In genomic region chr2:144012304-144012703, GRCh38 we compare ENCODE assay signal across 31 cellular contexts.
"Had no signal": no experiment of that assay in that cellular context is flagged by ENCODE, and none has a peak within 500 bp of the region (broad histone marks: within the 10 kb centered on the region; RNA-seq: fewer than 3 reads in every experiment).

No MANE protein-coding gene starts in this region.

- H3K4me3 Mint-ChIP-seq: activated B cell treated with CpG ODN at 0.5 μM for 24 hours; activated CD4-positive, alpha-beta T cell treated with anti-CD3 and anti-CD28 coated beads, Interleukin-2, amount 10 ng/mL, durations not matched to agents 24 days and 14 days; activated CD8-positive, alpha-beta memory T cell treated with anti-CD3 and anti-CD28 coated beads, Interleukin-2, amount 10 ng/mL, durations not matched to agents 7 days and 5 days; activated T-cell treated with anti-CD3 and anti-CD28 coated beads, Interleukin-2, amount 50 U/mL, for 72 hours had no signal

- H3K36me3 ChIP-seq: cardiac muscle cell, SJSA1 had no signal

- H3K27me3 ChIP-seq: body of pancreas, cardiac muscle cell, SJSA1 had no signal

- H3K4me3 ChIP-seq: body of pancreas, cardiac muscle cell, SJSA1 had no signal

- ATAC-seq: activated CD8-positive, alpha-beta memory T cell treated with anti-CD3 and anti-CD28 coated beads, Interleukin-2, amount 10 ng/mL, durations not matched to agents 7 days and 5 days; activated T-cell treated with anti-CD3 and anti-CD28 coated beads, Interleukin-2, amount 50 U/mL, for 72 hours; body of pancreas; Panc1; SK-N-SH treated with all-trans-retinoic acid at 6 μM for 48 hours had no signal

- H3K27ac ChIP-seq: body of pancreas, cardiac muscle cell, SJSA1 had no signal

- H3K9me3 ChIP-seq: body of pancreas, SJSA1 had no signal

- H3K27ac Mint-ChIP-seq: activated B cell treated with CpG ODN at 0.5 μM for 24 hours; activated CD4-positive, alpha-beta T cell treated with anti-CD3 and anti-CD28 coated beads, Interleukin-2, amount 10 ng/mL, durations not matched to agents 24 days and 14 days; activated CD8-positive, alpha-beta memory T cell treated with anti-CD3 and anti-CD28 coated beads, Interleukin-2, amount 10 ng/mL, durations not matched to agents 7 days and 5 days; activated T-cell treated with anti-CD3 and anti-CD28 coated beads, Interleukin-2, amount 50 U/mL, for 72 hours; activated T-helper 2 cell treated with anti-CD3 and anti-CD28 coated beads, Interferon-gamma antibody, Interleukin-2, Interleukin-4, amounts not matched to agents 10 μg/mL and 5 μg/mL and 100 μg/mL, durations not matched to agents 14 hours and 24 hours and 36 hours had no signal

- H3K27me3 Mint-ChIP-seq: activated B cell treated with CpG ODN at 0.5 μM for 24 hours; activated CD4-positive, alpha-beta T cell treated with anti-CD3 and anti-CD28 coated beads, Interleukin-2, amount 10 ng/mL, durations not matched to agents 24 days and 14 days; activated CD8-positive, alpha-beta memory T cell treated with anti-CD3 and anti-CD28 coated beads, Interleukin-2, amount 10 ng/mL, durations not matched to agents 7 days and 5 days had no signal

- H3K4me1 ChIP-seq: body of pancreas, SJSA1 had no signal

- DNase-seq: activated B cell treated with CpG ODN at 0.5 μM for 24 hours; activated CD4-positive, alpha-beta T cell treated with anti-CD3 and anti-CD28 coated beads for 1 hour; activated CD4-positive, alpha-beta T cell treated with anti-CD3 and anti-CD28 coated beads, Interleukin-2, amount 10 ng/mL, durations not matched to agents 24 days and 14 days; activated CD4-positive, alpha-beta T cell treated with anti-CD3 and anti-CD28 coated beads, Interleukin-2, amount 50 U/mL, for 48 hours; activated CD8-positive, alpha-beta memory T cell treated with anti-CD3 and anti-CD28 coated beads, Interleukin-2, amount 10 ng/mL, durations not matched to agents 7 days and 5 days; activated gamma-delta T cell treated with Interleukin-2 at 50 U/mL for 16 hours; activated naive CD4-positive, alpha-beta T cell treated with anti-CD3 and anti-CD28 coated beads, Interleukin-2, amount 50 U/mL, for 16 hours; activated T-cell treated with anti-CD3 and anti-CD28 coated beads for 4 hours; activated T-cell treated with anti-CD3 and anti-CD28 coated beads, Interleukin-2, amount 50 U/mL, for 72 hours; aorta; body of pancreas; Kasumi-1; KBM-7; NCI-H1092; NCI-H1417 treated with DMSO at 0.1 percent for 48 hours; NCI-H1694; NCI-H2029; NCI-H2107; NCI-H2171 treated with DMSO at 0.1 percent for 48 hours; NCI-H226; NCI-H526 treated with DMSO at 0.1 percent for 48 hours; NCI-H82; OCI-M1; Right ventricle myocardium superior; RPMI8226; SW 1271 had no signal

- H3K4me1 Mint-ChIP-seq: activated CD4-positive, alpha-beta T cell treated with anti-CD3 and anti-CD28 coated beads, Interleukin-2, amount 10 ng/mL, durations not matched to agents 24 days and 14 days; activated CD8-positive, alpha-beta memory T cell treated with anti-CD3 and anti-CD28 coated beads, Interleukin-2, amount 10 ng/mL, durations not matched to agents 7 days and 5 days had no signal

- H3K9me3 Mint-ChIP-seq: activated B cell treated with CpG ODN at 0.5 μM for 24 hours; activated CD4-positive, alpha-beta T cell treated with anti-CD3 and anti-CD28 coated beads, Interleukin-2, amount 10 ng/mL, durations not matched to agents 24 days and 14 days; activated T-cell treated with anti-CD3 and anti-CD28 coated beads, Interleukin-2, amount 50 U/mL, for 72 hours; activated T-helper 2 cell treated with anti-CD3 and anti-CD28 coated beads, Interferon-gamma antibody, Interleukin-2, Interleukin-4, amounts not matched to agents 10 μg/mL and 5 μg/mL and 100 μg/mL, durations not matched to agents 14 hours and 24 hours and 36 hours had no signal
